In genomic region chr18:34153711-34154110, GRCh38 we compare ENCODE assay signal across 9 cellular contexts.
DNase-seq lines count a peak whose midpoint lies in the region; TF ChIP-seq lines count a peak whose summit lies in the region.
"Had no signal": no experiment of that assay in that cellular context is flagged by ENCODE, and none has a peak within 500 bp of the region (broad histone marks: within the 10 kb centered on the region; RNA-seq: fewer than 3 reads in every experiment).

No MANE protein-coding gene starts in this region.

- H3K27me3 Mint-ChIP-seq in Calu3 (ENCODE audit: unreplicated experiment), result no peaks in the 10 kb centered on the region

- BruUV-seq in Calu3 (replicated peaks; lab: Mats Ljungman, UMichigan), result no TSS peak

- H3K4me3 Mint-ChIP-seq in Calu3 (ENCODE audit: low read depth, unreplicated experiment), result peak overlapping the region; percentile 44
- H3K4me3 Mint-ChIP-seq: dendritic cell treated with granulocyte-macrophage colony-stimulating factor and Interleukin-4, amounts not matched to agents 40 ng/mL and 50 ng/mL, for 4 days had no signal

- intact Hi-C loops in Calu3 (cut with micrococcal nuclease; ENCODE audit: unreplicated experiment), result loop anchor here (10.0 kb wide), 1 partner anchor 799 kb away; no protein-coding TSS in a partner anchor

- peak overlapping the region; percentile 37 for H3K27ac Mint-ChIP-seq in Calu3 (ENCODE audit: unreplicated experiment)
- H3K27ac Mint-ChIP-seq: dendritic cell treated with granulocyte-macrophage colony-stimulating factor and Interleukin-4, amounts not matched to agents 40 ng/mL and 50 ng/mL, for 4 days had no signal

- H3K4me1 Mint-ChIP-seq in Calu3 (ENCODE audit: low read depth, unreplicated experiment), result peaks cover 9% of the 10 kb centered on the region

- H3K36me3 Mint-ChIP-seq in Calu3 (ENCODE audit: insufficient read depth, unreplicated experiment), result no peaks in the 10 kb centered on the region

- peaks cover 2% of the 10 kb centered on the region for H3K9me3 Mint-ChIP-seq in Calu3 (ENCODE audit: low read depth, unreplicated experiment)
- H3K9me3 Mint-ChIP-seq: dendritic cell treated with granulocyte-macrophage colony-stimulating factor and Interleukin-4, amounts not matched to agents 40 ng/mL and 50 ng/mL, for 4 days had no signal

- DNase-seq in Calu3, result peak; percentile 1
- peak; percentile 81 for DNase-seq in H4 (ENCODE audit: low spot score)
- DNase-seq in NCI-H226, result peak; percentile 24
- DNase-seq in fibroblast of peridontal ligament (ENCODE audit: extremely low read depth), result peak; percentile 21
- no peak for DNase-seq in NCI-H345 (lab: John Stamatoyannopoulos, UW)
- DNase-seq in NK-92 treated with Interleukin-12 subunit alpha and Interleukin-12 subunit beta, amount 100 ng/mL, for 24 hours (lab: John Stamatoyannopoulos, UW), result no peak
- DNase-seq in T-helper 9 cell, result no peak
- DNase-seq in midbrain (lab: John Stamatoyannopoulos, UW), result no peak

- CTCF ChIA-PET in Calu3 (lab: Charles Lee), result interaction anchor here (0.7 kb wide), 1 partner anchor 31 kb away, joined by 3 read pairs; no protein-coding TSS in a partner anchor

- TF ChIP-seq CTCF in Calu3 (IDR thresholded peaks at IDR 0.05; ENCODE audit: unreplicated experiment), result no peak

Comparison
In these comparisons a context has a peak if more than half of its experiments do, and no peak if none do; other contexts are left out.
1. DNase-seq: peak in Calu3 (single experiment), H4 (single experiment), NCI-H226 (single experiment) and fibroblast of peridontal ligament (single experiment); none in NCI-H345 (single experiment), NK-92 treated with Interleukin-12 subunit alpha and Interleukin-12 subunit beta, amount 100 ng/mL, for 24 hours (single experiment), T-helper 9 cell (single experiment) and midbrain (single experiment).